23 cellular contexts compared by ENCODE assay signal in the genomic region with DNA sequence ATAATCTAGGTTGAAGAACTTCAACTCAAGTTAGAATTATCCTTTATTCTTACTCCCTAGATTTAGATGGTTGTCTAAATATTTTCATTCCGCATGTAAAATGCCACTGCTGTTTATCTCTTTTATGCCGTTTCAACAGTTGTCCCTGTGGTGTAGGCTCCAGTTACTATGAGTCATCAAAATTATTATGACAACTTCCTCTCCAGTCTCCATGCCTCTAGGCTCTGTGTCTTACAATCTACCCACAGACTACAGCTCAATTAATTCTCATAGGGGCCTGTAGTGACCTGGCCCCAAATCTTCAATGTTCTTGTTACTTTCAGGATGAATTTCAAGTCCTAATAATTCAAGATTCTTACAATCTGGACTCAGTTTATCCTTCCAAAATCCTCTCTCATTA.
A peak's percentile ranks its signal among the peaks of the same experiment; 100 is the strongest.
DNase-seq lines count a peak whose midpoint lies in the region; ATAC-seq, FAIRE-seq and TF ChIP-seq lines count a peak whose summit lies in the region.
"Had no signal": no experiment of that assay in that cellular context is flagged by ENCODE, and none has a peak within 500 bp of the region (broad histone marks: within the 10 kb centered on the region; RNA-seq: fewer than 3 reads in every experiment).

No MANE protein-coding gene starts in this region.

- H3K4me1 Mint-ChIP-seq in Calu3 (ENCODE audit: low read depth, unreplicated experiment) (peaks cover 14% of the 10 kb centered on the region), H9 (no peaks in the 10 kb centered on the region)
- H3K4me1 Mint-ChIP-seq: activated naive CD8-positive, alpha-beta T cell treated with anti-CD3 and anti-CD28 coated beads, Interleukin-2, amount 10 ng/mL, durations not matched to agents 7 days and 5 days; CD4-positive, CD25-positive, alpha-beta regulatory T cell; T-helper 17 cell had no signal

- no peaks in the 10 kb centered on the region for H3K23me2 ChIP-seq in H9 (ENCODE audit: insufficient read length, low read depth, low read length, poor library complexity, severe bottlenecking)

- H3K27me3 Mint-ChIP-seq in Calu3 (ENCODE audit: unreplicated experiment) = no peaks in the 10 kb centered on the region
- H3K27me3 Mint-ChIP-seq in H9 (ENCODE audit: low read depth) = peaks cover 5% of the 10 kb centered on the region
- H3K27me3 Mint-ChIP-seq: activated naive CD8-positive, alpha-beta T cell treated with anti-CD3 and anti-CD28 coated beads, Interleukin-2, amount 10 ng/mL, durations not matched to agents 7 days and 5 days; CD4-positive, CD25-positive, alpha-beta regulatory T cell; T-helper 17 cell had no signal

- H2BK5ac ChIP-seq in H9 (ENCODE audit: insufficient read length, low read length) = no peak overlapping the region

- CTCF ChIA-PET in Calu3 (lab: Charles Lee) = no interaction called here

- H3K23ac ChIP-seq in H9 (ENCODE audit: insufficient read length, low read depth, low read length) = no peak overlapping the region

- H2AK5ac ChIP-seq in H9 (ENCODE audit: insufficient read length, low read length) = no peak overlapping the region

- H3K36me3 Mint-ChIP-seq in Calu3 (ENCODE audit: insufficient read depth, unreplicated experiment) (no peaks in the 10 kb centered on the region), H9 (ENCODE audit: insufficient read depth in 1 of 3, low read depth in 3 of 3) (peaks cover 0 to 11% (median 0%) of the 10 kb centered on the region in 3 experiments; a peak in 3 of 7 replicates)
- H3K36me3 Mint-ChIP-seq: activated naive CD8-positive, alpha-beta T cell treated with anti-CD3 and anti-CD28 coated beads, Interleukin-2, amount 10 ng/mL, durations not matched to agents 7 days and 5 days; CD4-positive, CD25-positive, alpha-beta regulatory T cell had no signal

- H3K79me1 ChIP-seq in H9 (ENCODE audit: insufficient read depth, low read depth, low read length, poor library complexity, severe bottlenecking) = no peaks in the 10 kb centered on the region

- H2AFZ ChIP-seq in H9 (ENCODE audit: low read length) = no peak overlapping the region

- peak overlapping the region; percentile 8 for H3K27ac Mint-ChIP-seq in Calu3 (ENCODE audit: unreplicated experiment)
- H3K27ac Mint-ChIP-seq in H9 = no peak overlapping the region
- H3K27ac Mint-ChIP-seq: activated naive CD8-positive, alpha-beta T cell treated with anti-CD3 and anti-CD28 coated beads, Interleukin-2, amount 10 ng/mL, durations not matched to agents 7 days and 5 days; CD4-positive, CD25-positive, alpha-beta regulatory T cell; T-helper 17 cell had no signal

- no peak overlapping the region for H4K5ac ChIP-seq in H9 (ENCODE audit: insufficient read length, low read depth, low read length)

- no peaks in the 10 kb centered on the region for H3K27me3 ChIP-seq in H9 (ENCODE audit: insufficient read depth, low read length)
- H3K27me3 ChIP-seq: esophagus muscularis mucosa, MG63, SJCRH30 had no signal

- H2BK15ac ChIP-seq in H9 (ENCODE audit: low read depth, low read length) = no peak overlapping the region

- no CpG with 5 or more reads among the region's 2 CpGs for WGBS in H9 (ENCODE audit: extremely low coverage, insufficient read length, low lambda C conversion rate)

- no peak overlapping the region for H3K14ac ChIP-seq in H9 (ENCODE audit: insufficient read depth, low read length)

- H2BK12ac ChIP-seq in H9 (ENCODE audit: insufficient read length, low read depth, low read length) = no peak overlapping the region

- no peak overlapping the region for H3T11ph ChIP-seq in H9 (ENCODE audit: low read length)

- no peak overlapping the region for H3K56ac ChIP-seq in H9 (ENCODE audit: insufficient read length, low read depth, low read length)

- H3K9ac ChIP-seq in H9 (ENCODE audit: extremely low read depth, insufficient read length, low read length) = no peak overlapping the region

- no peak for ATAC-seq in GM21717 (IDR thresholded peaks at IDR 0.05; ENCODE audit: unreplicated experiment)
- ATAC-seq in stimulated activated naive CD8-positive, alpha-beta T cell treated with anti-CD3 and anti-CD28 coated beads, Interleukin-15, Interleukin-2, amounts not matched to agents 100 U/mL and 50 U/mL, for 24 hours = no peak
- ATAC-seq: T-helper 17 cell had no signal

- H4K8ac ChIP-seq in H9 (replicated peaks; ENCODE audit: insufficient read length, low read depth, low read length) = no peak overlapping the region

- no peaks in the 10 kb centered on the region for H3K4me1 ChIP-seq in H9 (ENCODE audit: insufficient read depth, low read length)
- H3K4me1 ChIP-seq: SJCRH30 had no signal

- no peak overlapping the region for H2BK120ac ChIP-seq in H9 (ENCODE audit: low read depth, low read length, poor library complexity, severe bottlenecking)

- TF ChIP-seq CTCF in Calu3 (IDR thresholded peaks at IDR 0.05; ENCODE audit: unreplicated experiment) (no peak), epithelial cell of esophagus (IDR thresholded peaks at IDR 0.05; ENCODE audit: insufficient read depth, low read depth, low read length, missing control alignments) (no peak), H9 (conservative IDR thresholded peaks at IDR 0.05) (no peak)

- H3K4me3 ChIP-seq in epithelial cell of esophagus (ENCODE audit: low read length) = no peak overlapping the region
- H3K4me3 ChIP-seq: esophagus muscularis mucosa, MG63, SJCRH30 had no signal

- no peak overlapping the region for H3K4me3 Mint-ChIP-seq in Calu3 (ENCODE audit: low read depth, unreplicated experiment)
- no peak overlapping the region for H3K4me3 Mint-ChIP-seq in H9
- H3K4me3 Mint-ChIP-seq: activated naive CD8-positive, alpha-beta T cell treated with anti-CD3 and anti-CD28 coated beads, Interleukin-2, amount 10 ng/mL, durations not matched to agents 7 days and 5 days; CD4-positive, CD25-positive, alpha-beta regulatory T cell; T-helper 17 cell had no signal

- H3K4ac ChIP-seq in H9 (ENCODE audit: low read depth, low read length) = no peak overlapping the region

- H3K4me2 ChIP-seq in H9 (ENCODE audit: insufficient read depth, insufficient read length, low read length) = no peak overlapping the region

- FAIRE-seq in RCC 7860 (lab: Jason Lieb, UNC) = no peak
- FAIRE-seq: small intestine had no signal

- H3K9me3 ChIP-seq in H9 (ENCODE audit: control insufficient read depth, low read depth, low read length) = no peaks in the 10 kb centered on the region
- H3K9me3 ChIP-seq: esophagus muscularis mucosa, MG63, SJCRH30 had no signal

- intact Hi-C loops in Calu3 (cut with micrococcal nuclease; ENCODE audit: unreplicated experiment) = no loop called here

- H2BK20ac ChIP-seq in H9 (ENCODE audit: low read depth, low read length, poor library complexity, severe bottlenecking) = no peak overlapping the region

- no peak overlapping the region for H3K18ac ChIP-seq in H9 (ENCODE audit: insufficient read length, low read depth, low read length)

- H4K91ac ChIP-seq in H9 (ENCODE audit: insufficient read length, low read depth, low read length) = no peak overlapping the region

- DNase-seq in Calu3 (no peak), LoVo (ENCODE audit: low spot score) (peak; percentile 24), RCC 7860 (ENCODE audit: low spot score) (peak; percentile 22), epithelial cell of esophagus (ENCODE audit: low read depth) (peak; percentile 35), H9 (no peak), cerebellar cortex (ENCODE audit: low spot score) (no peak)
- no peak for DNase-seq in stimulated activated naive CD8-positive, alpha-beta T cell treated with anti-CD3 and anti-CD28 coated beads, Interleukin-15, Interleukin-2, amounts not matched to agents 100 U/mL and 50 U/mL, for 24 hours
- DNase-seq: activated CD4-positive, alpha-beta T cell treated with anti-CD3 and anti-CD28 coated beads, Interleukin-2, amount 50 U/mL, for 48 hours; activated naive CD8-positive, alpha-beta T cell treated with anti-CD3 and anti-CD28 coated beads, Interleukin-2, amount 10 ng/mL, durations not matched to agents 7 days and 5 days; CD4-positive, CD25-positive, alpha-beta regulatory T cell; DMS79 treated with DMSO at 0.1 percent for 48 hours; effector CD4-positive, alpha-beta T cell; kidney glomerular epithelial cell; MG63; NCI-H1694; NCI-H2171; NCI-H526; small intestine; stimulated activated naive CD4-positive, alpha-beta T cell; T-helper 17 cell had no signal

- H3K9me3 Mint-ChIP-seq in Calu3 (ENCODE audit: low read depth, unreplicated experiment) (peaks cover 9% of the 10 kb centered on the region), H9 (peaks cover 8 to 9% of the 10 kb centered on the region in 2 experiments; a peak in 3 of 5 replicates)

- H3K79me2 ChIP-seq in H9 (ENCODE audit: insufficient read depth, low read length) = no peaks in the 10 kb centered on the region

- H4K20me1 ChIP-seq in H9 (ENCODE audit: control insufficient read depth, insufficient read depth, insufficient read length) = no peaks in the 10 kb centered on the region

- no TSS peak for BruUV-seq in Calu3 (replicated peaks; lab: Mats Ljungman, UMichigan)

- no peak overlapping the region for H3K27ac ChIP-seq in H9 (ENCODE audit: insufficient read length, low read depth, low read length)
- H3K27ac ChIP-seq: esophagus muscularis mucosa, SJCRH30 had no signal

Comparison
In these comparisons a context has a peak if more than half of its experiments do, and no peak if none do; other contexts are left out.
1. DNase-seq: peak in LoVo (single experiment), RCC 7860 (single experiment) and epithelial cell of esophagus (single experiment); none in Calu3 (single experiment), stimulated activated naive CD8-positive, alpha-beta T cell treated with anti-CD3 and anti-CD28 coated beads, Interleukin-15, Interleukin-2, amounts not matched to agents 100 U/mL and 50 U/mL, for 24 hours (single experiment), H9 (single experiment) and cerebellar cortex (single experiment).